ENCODE assay signal across 15 cellular contexts in genomic region chr16:8741636-8742427, GRCh38.
"Had no signal": no experiment of that assay in that cellular context is flagged by ENCODE, and none has a peak within 500 bp of the region (broad histone marks: within the 10 kb centered on the region; RNA-seq: fewer than 3 reads in every experiment).

No MANE protein-coding gene starts in this region.

- H3K4me1 Mint-ChIP-seq: stimulated activated effector memory CD8-positive, alpha-beta T cell treated with anti-CD3 and anti-CD28 coated beads, Interleukin-12 subunit alpha, Interleukin-12 subunit beta, amount 100 ng/mL, for 72 hours had no signal

- H3K36me3 Mint-ChIP-seq: stimulated activated effector memory CD8-positive, alpha-beta T cell treated with anti-CD3 and anti-CD28 coated beads, Interleukin-12 subunit alpha, Interleukin-12 subunit beta, amount 100 ng/mL, for 72 hours had no signal

- H3K4me1 ChIP-seq: left lung had no signal

- H3K36me3 ChIP-seq: left lung had no signal

- H3K4me3 Mint-ChIP-seq: activated T-helper 1 cell treated with anti-CD3 and anti-CD28 coated beads, Interleukin-12 subunit alpha, Interleukin-12 subunit beta, Interleukin-2, Interleukin-4 antibody, amounts not matched to agents 30 ng/mL and 10 ng/mL and 1 ng/mL, durations not matched to agents 14 hours and 24 hours and 36 hours; neural crest cell; stimulated activated effector memory CD8-positive, alpha-beta T cell treated with anti-CD3 and anti-CD28 coated beads, Interleukin-12 subunit alpha, Interleukin-12 subunit beta, amount 100 ng/mL, for 72 hours; T-helper 2 cell treated with Interferon-gamma antibody and Interleukin-4, amounts not matched to agents 5 μg/mL and 100 μg/mL, for 36 hours had no signal

- H3K9me3 Mint-ChIP-seq: activated T-helper 1 cell treated with anti-CD3 and anti-CD28 coated beads, Interleukin-12 subunit alpha, Interleukin-12 subunit beta, Interleukin-2, Interleukin-4 antibody, amounts not matched to agents 30 ng/mL and 10 ng/mL and 1 ng/mL, durations not matched to agents 14 hours and 24 hours and 36 hours; neural crest cell; stimulated activated effector memory CD8-positive, alpha-beta T cell treated with anti-CD3 and anti-CD28 coated beads, Interleukin-12 subunit alpha, Interleukin-12 subunit beta, amount 100 ng/mL, for 72 hours; T-helper 2 cell treated with Interferon-gamma antibody and Interleukin-4, amounts not matched to agents 5 μg/mL and 100 μg/mL, for 36 hours had no signal

- H3K9me3 ChIP-seq: gastroesophageal sphincter, left lung, tibial nerve had no signal

- FAIRE-seq: bronchial epithelial cell, colon, endometrium had no signal

- H3K4me3 ChIP-seq: gastroesophageal sphincter, left lung, tibial nerve had no signal

- H3K27me3 ChIP-seq: gastroesophageal sphincter, left lung, tibial nerve had no signal

- H3K27ac Mint-ChIP-seq: activated T-helper 1 cell treated with anti-CD3 and anti-CD28 coated beads, Interleukin-12 subunit alpha, Interleukin-12 subunit beta, Interleukin-2, Interleukin-4 antibody, amounts not matched to agents 30 ng/mL and 10 ng/mL and 1 ng/mL, durations not matched to agents 14 hours and 24 hours and 36 hours; stimulated activated effector memory CD8-positive, alpha-beta T cell treated with anti-CD3 and anti-CD28 coated beads, Interleukin-12 subunit alpha, Interleukin-12 subunit beta, amount 100 ng/mL, for 72 hours; T-helper 2 cell treated with Interferon-gamma antibody and Interleukin-4, amounts not matched to agents 5 μg/mL and 100 μg/mL, for 36 hours had no signal

- ATAC-seq: left lung; stimulated activated effector memory CD8-positive, alpha-beta T cell treated with anti-CD3 and anti-CD28 coated beads, Interleukin-12 subunit alpha, Interleukin-12 subunit beta, amount 100 ng/mL, for 72 hours had no signal

- DNase-seq: activated CD4-positive, alpha-beta T cell treated with anti-CD3 and anti-CD28 coated beads, Interleukin-2, amount 50 U/mL, for 1 hour; activated naive CD4-positive, alpha-beta T cell; aorta; islet precursor cell; left lung; mesendoderm had no signal

- H3K27ac ChIP-seq: gastroesophageal sphincter, left lung had no signal
